Comparison of ENCODE assay signal across 8 cellular contexts in genomic region chr12:57475271-57476161, GRCh38. TPM values are rescaled to one million over a fixed set of nuclear protein-coding genes. Genes with fewer than 3 reads are reported as not detected.
DNase-seq lines count a peak whose midpoint lies in the region; ATAC-seq, FAIRE-seq and TF ChIP-seq lines count a peak whose summit lies in the region.

No MANE protein-coding gene starts in this region.

- peak; percentile 14 for FAIRE-seq in GM19239 (lab: Jason Lieb, UNC)

- no peaks in the 10 kb centered on the region for H3K9me3 ChIP-seq in left ventricle myocardium inferior (replicated peaks)

- H3K27ac ChIP-seq in left ventricle myocardium inferior (replicated peaks), result no peak overlapping the region

- H3K4me3 ChIP-seq in WI38 (ENCODE audit: low read depth, low read length) (peak overlapping the region; percentile 17; the same call in 1 of the 2 replicates), left ventricle myocardium inferior (peak overlapping the region; percentile 64)

- intact Hi-C loops in left ventricle myocardium inferior (cut with micrococcal nuclease), result no loop called here

- H3K27me3 ChIP-seq in left ventricle myocardium inferior (ENCODE audit: low read depth), result peaks cover 99% of the 10 kb centered on the region

- H3K4me1 ChIP-seq in left ventricle myocardium inferior, result peaks cover 20% of the 10 kb centered on the region

- in situ Hi-C loops in KBM-7 (cut with MboI; ENCODE audit: low pct_unique_long_range_greater_than_20kb, low sequenced_read_pairs), result no loop called here

- H3K36me3 ChIP-seq in left ventricle myocardium inferior, result no peaks in the 10 kb centered on the region

- DNase-seq in GM19239 (ENCODE audit: insufficient read length, low spot score) (no peak), left ventricle myocardium inferior (no peak), retina (peak; percentile 74), KBM-7 (no peak), SHP77 (lab: John Stamatoyannopoulos, UW) (no peak)

- TF ChIP-seq CTCF in WI38 (IDR thresholded peaks at IDR 0.05; ENCODE audit: low read depth, low read length), result no peak
- TF ChIP-seq CTCF in left ventricle myocardium inferior (IDR thresholded peaks at IDR 0.05; ENCODE audit: borderline replicate concordance), result no peak

- ATAC-seq in GM19463 (IDR thresholded peaks at IDR 0.05; ENCODE audit: unreplicated experiment) (no peak), HG02642 (IDR thresholded peaks at IDR 0.05; ENCODE audit: poor library complexity, unreplicated experiment) (no peak)

RNA-seq across cellular contexts. Expression of gene ARHGAP9, which starts 4.2 kb away (rescaled TPM):
- total RNA-seq in left ventricle myocardium inferior, result 4.2 TPM

RNA-seq across cellular contexts. Expression of gene MARS1, which starts 12.4 kb away (rescaled TPM):
- total RNA-seq in left ventricle myocardium inferior, result 73.1 TPM

RNA-seq across cellular contexts. Expression of gene GLI1, which starts 15.9 kb away (rescaled TPM):
- total RNA-seq in left ventricle myocardium inferior, result 0.93 TPM

RNA-seq across cellular contexts. Expression of gene INHBE, which starts 20.4 kb away (rescaled TPM):
- total RNA-seq in left ventricle myocardium inferior, result not detected

RNA-seq across cellular contexts. Expression of gene INHBC, which starts 40.9 kb away (rescaled TPM):
- not detected for total RNA-seq in left ventricle myocardium inferior
